1 cellular context compared by ENCODE assay signal in the genomic region with DNA sequence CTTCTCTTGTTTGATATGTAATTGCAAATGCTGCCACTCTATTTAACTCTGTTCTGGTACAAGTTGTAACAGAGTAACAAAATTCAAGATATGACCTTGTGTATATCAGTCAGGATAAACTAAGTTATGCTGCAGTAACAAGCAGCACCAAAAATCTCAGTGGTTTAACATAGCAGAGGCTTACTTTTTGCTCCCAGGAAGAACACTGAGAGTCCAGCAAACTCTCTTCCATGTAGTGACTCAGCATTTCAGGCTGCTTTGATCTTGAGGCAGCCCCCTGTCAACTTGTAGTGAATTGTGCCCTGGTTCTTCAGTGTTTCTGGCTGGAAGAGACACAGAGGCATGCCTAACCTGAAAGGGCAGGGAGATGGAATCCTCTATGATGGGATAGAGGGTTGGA.
A peak's percentile ranks its signal among the peaks of the same experiment; 100 is the strongest.
TF ChIP-seq lines count a peak whose summit lies in the region.

No MANE protein-coding gene starts in this region.

TF ChIP-seq in HepG2, 621 proteins besides CTCF, POLR2A, EP300 and RAD21:
- no peak for TF ChIP-seq IRF2 (CRISPR knock-in tag; IDR thresholded peaks at IDR 0.05)
- no peak for TF ChIP-seq SRY (CRISPR knock-in tag; IDR thresholded peaks at IDR 0.05)
- no peak for TF ChIP-seq ARNTL (CRISPR knock-in tag; IDR thresholded peaks at IDR 0.05)
- no peak for TF ChIP-seq TAF1 (CRISPR knock-in tag; IDR thresholded peaks at IDR 0.05)
- TF ChIP-seq ATM (IDR thresholded peaks at IDR 0.05; ENCODE audit: borderline replicate concordance): no peak
- TF ChIP-seq NFE2L2 (IDR thresholded peaks at IDR 0.05; ENCODE audit: low read length): peak; percentile 75; the same call in 1 of the 2 replicates
- peak; percentile 98 for TF ChIP-seq ZNF12 (CRISPR knock-in tag; IDR thresholded peaks at IDR 0.05)
